Comparison of ENCODE assay signal across 17 cellular contexts in genomic region chr7:114842551-114843065, GRCh38.
"Had no signal": no experiment of that assay in that cellular context is flagged by ENCODE, and none has a peak within 500 bp of the region (broad histone marks: within the 10 kb centered on the region; RNA-seq: fewer than 3 reads in every experiment).

No MANE protein-coding gene starts in this region.

- H3K4me1 ChIP-seq: left lung, psoas muscle, upper lobe of left lung had no signal

- H3K27ac ChIP-seq: epithelial cell of prostate, left lung, psoas muscle, sigmoid colon, upper lobe of left lung had no signal

- H3K4me1 Mint-ChIP-seq: activated B cell treated with CpG ODN at 0.5 μM for 24 hours; activated naive CD4-positive, alpha-beta T cell treated with anti-CD3 and anti-CD28 coated beads, Interleukin-2, amount 50 U/mL, for 24 hours; nephron had no signal

- ATAC-seq: effector memory CD8-positive, alpha-beta T cell; left lung; psoas muscle had no signal

- H3K36me3 ChIP-seq: left lung, sigmoid colon, upper lobe of left lung had no signal

- H3K27me3 ChIP-seq: left lung, sigmoid colon, upper lobe of left lung had no signal

- H3K9me3 Mint-ChIP-seq: activated B cell treated with CpG ODN at 0.5 μM for 24 hours; activated naive CD4-positive, alpha-beta T cell treated with anti-CD3 and anti-CD28 coated beads, Interleukin-2, amount 50 U/mL, for 24 hours; dendritic cell treated with granulocyte-macrophage colony-stimulating factor and Interleukin-4, amounts not matched to agents 40 ng/mL and 50 ng/mL, for 4 days; effector memory CD8-positive, alpha-beta T cell; nephron; T-helper 1 cell treated with Interleukin-12 subunit alpha and Interleukin-12 subunit beta and Interleukin-4 antibody, amounts not matched to agents 30 μg/mL and 1 μg/mL, for 36 hours had no signal

- H3K4me3 Mint-ChIP-seq: activated B cell treated with CpG ODN at 0.5 μM for 24 hours; activated naive CD4-positive, alpha-beta T cell treated with anti-CD3 and anti-CD28 coated beads, Interleukin-2, amount 50 U/mL, for 24 hours; dendritic cell treated with granulocyte-macrophage colony-stimulating factor and Interleukin-4, amounts not matched to agents 40 ng/mL and 50 ng/mL, for 4 days; effector memory CD8-positive, alpha-beta T cell; nephron; T-helper 1 cell treated with Interleukin-12 subunit alpha and Interleukin-12 subunit beta and Interleukin-4 antibody, amounts not matched to agents 30 μg/mL and 1 μg/mL, for 36 hours had no signal

- H3K27ac Mint-ChIP-seq: activated B cell treated with CpG ODN at 0.5 μM for 24 hours; activated naive CD4-positive, alpha-beta T cell treated with anti-CD3 and anti-CD28 coated beads, Interleukin-2, amount 50 U/mL, for 24 hours; dendritic cell treated with granulocyte-macrophage colony-stimulating factor and Interleukin-4, amounts not matched to agents 40 ng/mL and 50 ng/mL, for 4 days; effector memory CD8-positive, alpha-beta T cell; nephron; T-helper 1 cell treated with Interleukin-12 subunit alpha and Interleukin-12 subunit beta and Interleukin-4 antibody, amounts not matched to agents 30 μg/mL and 1 μg/mL, for 36 hours had no signal

- H3K27me3 Mint-ChIP-seq: dendritic cell treated with granulocyte-macrophage colony-stimulating factor and Interleukin-4, amounts not matched to agents 40 ng/mL and 50 ng/mL, for 4 days; effector memory CD8-positive, alpha-beta T cell had no signal

- H3K36me3 Mint-ChIP-seq: activated naive CD4-positive, alpha-beta T cell treated with anti-CD3 and anti-CD28 coated beads, Interleukin-2, amount 50 U/mL, for 24 hours had no signal

- H3K4me3 ChIP-seq: left lung, psoas muscle, sigmoid colon, upper lobe of left lung had no signal

- DNase-seq: activated B cell treated with CpG ODN at 0.5 μM for 24 hours; activated CD4-positive, alpha-beta T cell treated with anti-CD3 and anti-CD28 coated beads, Interleukin-2, amount 50 U/mL, for 1 hour; activated T-cell treated with anti-CD3 and anti-CD28 coated beads for 4 hours; cerebellar nuclear complex; effector memory CD8-positive, alpha-beta T cell; hypothalamus; psoas muscle; sigmoid colon; stimulated activated CD4-positive, alpha-beta T cell treated with anti-CD3 and anti-CD28 coated beads, Interleukin-2, amount 100 ng/mL, for 48 hours; stimulated activated naive CD4-positive, alpha-beta T cell treated with Interleukin-2 at 50 U/mL for 16 hours; upper lobe of left lung had no signal

- H3K9me3 ChIP-seq: left lung, psoas muscle, sigmoid colon, upper lobe of left lung had no signal
